ENCODE assay signal across 1 cellular context in genomic region chr21:15203740-15204139, GRCh38.
TF ChIP-seq lines count a peak whose summit lies in the region.

No MANE protein-coding gene starts in this region.

TF ChIP-seq in K562, 482 proteins besides CTCF, POLR2A, EP300 and RAD21:
- TF ChIP-seq ZNF3 (CRISPR knock-in tag; IDR thresholded peaks at IDR 0.05) (no peak), ZNF24 (IDR thresholded peaks at IDR 0.05) (no peak), ELF2 (CRISPR knock-in tag; IDR thresholded peaks at IDR 0.05) (no peak), NFE2 (IDR thresholded peaks at IDR 0.05; ENCODE audit: low read depth) (no peak), ZNF76 (CRISPR knock-in tag; IDR thresholded peaks at IDR 0.05; ENCODE audit: borderline replicate concordance) (no peak), ZNF75A (CRISPR knock-in tag; IDR thresholded peaks at IDR 0.05) (no peak), CBX2 (IDR thresholded peaks at IDR 0.05; ENCODE audit: insufficient read depth, low read length, poor library complexity, severe bottlenecking) (no peak), ZNF146 (CRISPR knock-in tag; IDR thresholded peaks at IDR 0.05; ENCODE audit: unreplicated experiment) (no peak), CBFA2T2 (conservative IDR thresholded peaks at IDR 0.05) (no peak), ELK1 (CRISPR knock-in tag; IDR thresholded peaks at IDR 0.05) (no peak), ZBTB1 (CRISPR knock-in tag; IDR thresholded peaks at IDR 0.05; ENCODE audit: borderline replicate concordance, low read depth) (no peak), MYNN (IDR thresholded peaks at IDR 0.05) (no peak), MYNN (CRISPR knock-in tag; IDR thresholded peaks at IDR 0.05) (no peak)
- TF ChIP-seq, protein P1, sequence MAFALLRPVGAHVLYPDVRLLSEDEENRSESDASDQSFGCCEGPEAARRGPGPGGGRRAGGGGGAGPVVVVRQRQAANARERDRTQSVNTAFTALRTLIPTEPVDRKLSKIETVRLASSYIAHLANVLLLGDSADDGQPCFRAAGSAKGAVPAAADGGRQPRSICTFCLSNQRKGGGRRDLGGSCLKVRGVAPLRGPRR (CRISPR knock-in tag; IDR thresholded peaks at IDR 0.05) = no peak
